In genomic region chr14:50040905-50041465, GRCh38 we compare ENCODE assay signal across 10 cellular contexts.
DNase-seq lines count a peak whose midpoint lies in the region; ATAC-seq, FAIRE-seq and TF ChIP-seq lines count a peak whose summit lies in the region.
"Had no signal": no experiment of that assay in that cellular context is flagged by ENCODE, and none has a peak within 500 bp of the region (broad histone marks: within the 10 kb centered on the region; RNA-seq: fewer than 3 reads in every experiment).

No MANE protein-coding gene starts in this region.

- no peaks in the 10 kb centered on the region for H3K36me3 ChIP-seq in keratinocyte (ENCODE audit: control insufficient read depth in 2 of 2, extremely low read depth in 1 of 2, insufficient read depth in 2 of 2, low read length in 2 of 2)
- no peaks in the 10 kb centered on the region for H3K36me3 ChIP-seq in pancreas

- no peak overlapping the region for H2AFZ ChIP-seq in keratinocyte (ENCODE audit: control insufficient read depth, low read length)

- peak overlapping the region; percentile 62 for H3K4me2 ChIP-seq in keratinocyte (ENCODE audit: control insufficient read depth, extremely low read depth, insufficient read depth, low read depth, low read length)

- peak overlapping the region; percentile 99 for H3K27ac Mint-ChIP-seq in activated CD4-positive, alpha-beta T cell treated with anti-CD3 and anti-CD28 coated beads for 36 hours
- peak overlapping the region; percentile 98 for H3K27ac Mint-ChIP-seq in activated CD4-positive, alpha-beta memory T cell treated with anti-CD3 and anti-CD28 coated beads, Interleukin-2, amount 10 ng/mL, durations not matched to agents 7 days and 5 days
- peak overlapping the region; percentile 95 for H3K27ac Mint-ChIP-seq in stimulated activated effector memory CD8-positive, alpha-beta T cell treated with anti-CD3 and anti-CD28 coated beads, Interleukin-12 subunit alpha, Interleukin-12 subunit beta, amount 100 ng/mL, for 72 hours

- ATAC-seq in activated CD4-positive, alpha-beta T cell treated with anti-CD3 and anti-CD28 coated beads for 36 hours: no peak
- ATAC-seq in stimulated activated effector memory CD8-positive, alpha-beta T cell treated with anti-CD3 and anti-CD28 coated beads, Interleukin-12 subunit alpha, Interleukin-12 subunit beta, amount 100 ng/mL, for 72 hours: no peak
- ATAC-seq in pancreas: no peak

- H3K4me3 ChIP-seq in keratinocyte (ENCODE audit: control insufficient read depth in 2 of 3, extremely low read depth in 1 of 3, insufficient read depth in 2 of 3, low read depth in 1 of 3, low read length in 3 of 3) (no peak overlapping the region), pancreas (no peak overlapping the region)

- no peaks in the 10 kb centered on the region for H3K27me3 Mint-ChIP-seq in activated CD4-positive, alpha-beta T cell treated with anti-CD3 and anti-CD28 coated beads for 36 hours
- no peaks in the 10 kb centered on the region for H3K27me3 Mint-ChIP-seq in activated CD4-positive, alpha-beta memory T cell treated with anti-CD3 and anti-CD28 coated beads, Interleukin-2, amount 10 ng/mL, durations not matched to agents 7 days and 5 days

- H3K9me1 ChIP-seq in keratinocyte (ENCODE audit: control insufficient read depth, extremely low read depth, insufficient read depth, low read length): no peaks in the 10 kb centered on the region

- H3K4me1 Mint-ChIP-seq in activated CD4-positive, alpha-beta T cell treated with anti-CD3 and anti-CD28 coated beads for 36 hours: peaks cover 80% of the 10 kb centered on the region
- H3K4me1 Mint-ChIP-seq in activated CD4-positive, alpha-beta memory T cell treated with anti-CD3 and anti-CD28 coated beads, Interleukin-2, amount 10 ng/mL, durations not matched to agents 7 days and 5 days: peaks cover 89% of the 10 kb centered on the region
- H3K4me1 Mint-ChIP-seq in stimulated activated effector memory CD8-positive, alpha-beta T cell treated with anti-CD3 and anti-CD28 coated beads, Interleukin-12 subunit alpha, Interleukin-12 subunit beta, amount 100 ng/mL, for 72 hours: peaks cover 82% of the 10 kb centered on the region

- no peaks in the 10 kb centered on the region for H3K27me3 ChIP-seq in keratinocyte (ENCODE audit: control insufficient read depth, extremely low read depth, insufficient read depth, low read length)
- no peaks in the 10 kb centered on the region for H3K27me3 ChIP-seq in pancreas

- dilution Hi-C loops in keratinocyte (cut with MboI; ENCODE audit: extremely low pct_ligation_motif_present, low sequenced_read_pairs): no loop called here

- no peaks in the 10 kb centered on the region for H3K79me2 ChIP-seq in keratinocyte (ENCODE audit: control insufficient read depth, insufficient read depth, low read length)

- CTCF ChIA-PET in activated CD4-positive, alpha-beta T cell treated with anti-CD3 and anti-CD28 coated beads for 36 hours (lab: Charles Lee): interaction anchor here (0.5 to 1.5 kb wide), 8 partner anchors 38 to 179 kb away, joined by 3 to 6 read pairs (median 4); no protein-coding TSS in a partner anchor
- CTCF ChIA-PET in activated CD4-positive, alpha-beta memory T cell treated with anti-CD3 and anti-CD28 coated beads, Interleukin-2, amount 10 ng/mL, durations not matched to agents 7 days and 5 days (lab: Charles Lee): interaction anchor here (0.6 to 6.4 kb wide), 6 partner anchors 21 to 188 kb away, joined by 3 to 59 read pairs (median 4); partner anchors contain the start of gene NEMF

- H3K36me3 Mint-ChIP-seq in activated CD4-positive, alpha-beta T cell treated with anti-CD3 and anti-CD28 coated beads for 36 hours (ENCODE audit: low read depth): peaks cover 45% of the 10 kb centered on the region
- peaks cover 41% of the 10 kb centered on the region for H3K36me3 Mint-ChIP-seq in activated CD4-positive, alpha-beta memory T cell treated with anti-CD3 and anti-CD28 coated beads, Interleukin-2, amount 10 ng/mL, durations not matched to agents 7 days and 5 days (ENCODE audit: low read depth)
- peaks cover 42% of the 10 kb centered on the region for H3K36me3 Mint-ChIP-seq in stimulated activated effector memory CD8-positive, alpha-beta T cell treated with anti-CD3 and anti-CD28 coated beads, Interleukin-12 subunit alpha, Interleukin-12 subunit beta, amount 100 ng/mL, for 72 hours

- H3K4me3 Mint-ChIP-seq in activated CD4-positive, alpha-beta T cell treated with anti-CD3 and anti-CD28 coated beads for 36 hours: peak overlapping the region; percentile 75
- no peak overlapping the region for H3K4me3 Mint-ChIP-seq in activated CD4-positive, alpha-beta memory T cell treated with anti-CD3 and anti-CD28 coated beads, Interleukin-2, amount 10 ng/mL, durations not matched to agents 7 days and 5 days
- peak overlapping the region; percentile 71 for H3K4me3 Mint-ChIP-seq in stimulated activated effector memory CD8-positive, alpha-beta T cell treated with anti-CD3 and anti-CD28 coated beads, Interleukin-12 subunit alpha, Interleukin-12 subunit beta, amount 100 ng/mL, for 72 hours

- H3K9me3 Mint-ChIP-seq in activated CD4-positive, alpha-beta T cell treated with anti-CD3 and anti-CD28 coated beads for 36 hours (ENCODE audit: low read depth): peaks cover 11% of the 10 kb centered on the region
- no peaks in the 10 kb centered on the region for H3K9me3 Mint-ChIP-seq in activated CD4-positive, alpha-beta memory T cell treated with anti-CD3 and anti-CD28 coated beads, Interleukin-2, amount 10 ng/mL, durations not matched to agents 7 days and 5 days
- peaks cover 3% of the 10 kb centered on the region for H3K9me3 Mint-ChIP-seq in stimulated activated effector memory CD8-positive, alpha-beta T cell treated with anti-CD3 and anti-CD28 coated beads, Interleukin-12 subunit alpha, Interleukin-12 subunit beta, amount 100 ng/mL, for 72 hours

- no peaks in the 10 kb centered on the region for H4K20me1 ChIP-seq in keratinocyte (ENCODE audit: control insufficient read depth, extremely low read depth, insufficient read depth, low read length)

- H3K27ac ChIP-seq in keratinocyte (ENCODE audit: control insufficient read depth, insufficient read depth, low read length) (peak overlapping the region; percentile 93), pancreas (peak overlapping the region in 1 of 4 donors; percentile 22)

- peak overlapping the region; percentile 69 for H3K9ac ChIP-seq in keratinocyte (ENCODE audit: control insufficient read depth, extremely low read depth, insufficient read depth, low read length)

- intact Hi-C loops in activated CD4-positive, alpha-beta T cell treated with anti-CD3 and anti-CD28 coated beads for 36 hours (cut with DNase I, micrococcal nuclease): no loop called here
- intact Hi-C loops in pancreas (cut with DNase I): no loop called here

- POLR2A ChIA-PET in activated CD4-positive, alpha-beta T cell treated with anti-CD3 and anti-CD28 coated beads for 36 hours (lab: Charles Lee): interaction anchor here (1.0 to 4.5 kb wide), 5 partner anchors 19 to 183 kb away, joined by 3 to 65 read pairs (median 10); no protein-coding TSS in a partner anchor
- POLR2A ChIA-PET in activated CD4-positive, alpha-beta memory T cell treated with anti-CD3 and anti-CD28 coated beads, Interleukin-2, amount 10 ng/mL, durations not matched to agents 7 days and 5 days (lab: Charles Lee): interaction anchor here (0.7 to 7.0 kb wide), 14 partner anchors 19 to 273 kb away, joined by 3 to 209 read pairs (median 8); partner anchors contain the start of genes ARF6, KLHDC2 and NEMF

- no peak for DNase-seq in activated CD4-positive, alpha-beta T cell treated with anti-CD3 and anti-CD28 coated beads for 36 hours
- no peak for DNase-seq in activated CD4-positive, alpha-beta T cell treated with anti-CD3 and anti-CD28 coated beads for 48 hours
- no peak for DNase-seq in activated CD4-positive, alpha-beta memory T cell treated with anti-CD3 and anti-CD28 coated beads, Interleukin-2, amount 10 ng/mL, durations not matched to agents 7 days and 5 days
- DNase-seq in keratinocyte (ENCODE audit: low read depth, low spot score): no peak
- no peak for DNase-seq in stimulated activated effector memory CD8-positive, alpha-beta T cell treated with anti-CD3 and anti-CD28 coated beads, Interleukin-12 subunit alpha, Interleukin-12 subunit beta, amount 100 ng/mL, for 72 hours (ENCODE audit: low spot score in 2 of 2)
- no peak for DNase-seq in nucleus accumbens (lab: John Stamatoyannopoulos, UW)
- DNase-seq in NOMO-1 treated with dmso at 0.1 percent for 144 hours (lab: John Stamatoyannopoulos, UW; ENCODE audit: unreplicated experiment): no peak
- DNase-seq in pancreas: no peak
- DNase-seq: NCI-H446 treated with DMSO at 0.1 percent for 48 hours had no signal

- TF ChIP-seq CTCF in keratinocyte (optimal IDR thresholded peaks at IDR 0.05 in 1 of 3, IDR thresholded peaks at IDR 0.05 in 1 of 3, conservative IDR thresholded peaks at IDR 0.05 in 1 of 3; ENCODE audit: extremely low read depth in 1 of 3, insufficient read depth in 2 of 3, low read length in 3 of 3) (no peak), pancreas (IDR thresholded peaks at IDR 0.05) (no peak)

- no peaks in the 10 kb centered on the region for H3K9me3 ChIP-seq in keratinocyte (ENCODE audit: control insufficient read depth, low read depth, low read length)
- no peaks in the 10 kb centered on the region for H3K9me3 ChIP-seq in pancreas

- FAIRE-seq in keratinocyte (lab: Jason Lieb, UNC): no peak
- no peak for FAIRE-seq in pancreas (lab: Jason Lieb, UNC)
- FAIRE-seq: A204.1 had no signal

- WGBS in pancreas, 2 donors: 80 to 85% methylated on average over 6 of the region's 6 CpGs

- H3K4me1 ChIP-seq in keratinocyte (ENCODE audit: control insufficient read depth, extremely low read depth, insufficient read depth, low read length): peaks cover 47% of the 10 kb centered on the region
- H3K4me1 ChIP-seq in pancreas: peaks cover 0 to 19% (median 13%) of the 10 kb centered on the region in 3 donors
